ENCODE assay signal across 21 cellular contexts in genomic region chr12:52015393-52016081, GRCh38. TPM values are rescaled to one million over a fixed set of nuclear protein-coding genes. Genes with fewer than 3 reads are reported as not detected.
DNase-seq lines count a peak whose midpoint lies in the region; ATAC-seq, FAIRE-seq and TF ChIP-seq lines count a peak whose summit lies in the region.
"Had no signal": no experiment of that assay in that cellular context is flagged by ENCODE, and none has a peak within 500 bp of the region (broad histone marks: within the 10 kb centered on the region; RNA-seq: fewer than 3 reads in every experiment).

No MANE protein-coding gene starts in this region.

- H3K27ac ChIP-seq in right atrium auricular region (no peak overlapping the region), astrocyte (ENCODE audit: low read depth, low read length) (no peak overlapping the region), tibial nerve (peak overlapping the region in 3 of 4 donors; percentile 13 to 70 (median 70))

- peak overlapping the region; percentile 64 for H3K4me2 ChIP-seq in astrocyte (ENCODE audit: low read length)

- H3K27me3 Mint-ChIP-seq in astrocyte (ENCODE audit: low read depth, unreplicated experiment) (peaks cover 19% of the 10 kb centered on the region), osteocyte (ENCODE audit: unreplicated experiment) (no peaks in the 10 kb centered on the region)
- H3K27me3 Mint-ChIP-seq: activated T-helper 17 cell treated with anti-CD3 and anti-CD28 coated beads, Interleukin-2, amount 50 U/mL, for 72 hours had no signal

- H3K4me3 ChIP-seq in right atrium auricular region, result no peak overlapping the region
- no peak overlapping the region for H3K4me3 ChIP-seq in astrocyte (ENCODE audit: insufficient read depth, low read depth, low read length)
- H3K4me3 ChIP-seq in tibial nerve, result no peak overlapping the region

- no peak for FAIRE-seq in astrocyte (lab: Jason Lieb, UNC)
- FAIRE-seq: A204.1, endometrium had no signal

- no peak overlapping the region for H3K9ac ChIP-seq in astrocyte (ENCODE audit: low read length)

- H3K36me3 ChIP-seq in right atrium auricular region (peaks cover 25% of the 10 kb centered on the region), astrocyte (ENCODE audit: insufficient read depth, low read length) (no peaks in the 10 kb centered on the region), tibial nerve (peaks cover 0 to 44% (median 2%) of the 10 kb centered on the region in 3 donors)

- H3K27me3 ChIP-seq in right atrium auricular region (no peaks in the 10 kb centered on the region), astrocyte (ENCODE audit: insufficient read depth, low read length) (no peaks in the 10 kb centered on the region), tibial nerve (no peaks in the 10 kb centered on the region)

- H3K9me3 ChIP-seq in right atrium auricular region, result no peaks in the 10 kb centered on the region
- no peaks in the 10 kb centered on the region for H3K9me3 ChIP-seq in astrocyte (ENCODE audit: insufficient read depth, low read depth, low read length)
- no peaks in the 10 kb centered on the region for H3K9me3 ChIP-seq in tibial nerve

- 78 to 80% methylated on average over 10 to 14 of the region's 14 CpGs for WGBS in tibial nerve, 2 donors

- intact Hi-C loops in Right ventricle myocardium inferior (cut with DNase I), result no loop called here

- TF ChIP-seq CTCF in right atrium auricular region (IDR thresholded peaks at IDR 0.05) (no peak), astrocyte (IDR thresholded peaks at IDR 0.05; ENCODE audit: insufficient read depth, low read depth, low read length) (no peak), tibial nerve (IDR thresholded peaks at IDR 0.05) (no peak), osteocyte (IDR thresholded peaks at IDR 0.05) (no peak)

- H2AFZ ChIP-seq in astrocyte (ENCODE audit: low read depth, low read length), result no peak overlapping the region

- H3K27ac Mint-ChIP-seq in astrocyte (ENCODE audit: unreplicated experiment) (no peak overlapping the region), osteocyte (ENCODE audit: unreplicated experiment) (no peak overlapping the region)
- H3K27ac Mint-ChIP-seq: progenitor cell of endocrine pancreas, type B pancreatic cell had no signal

- DNase-seq in Right ventricle myocardium inferior (ENCODE audit: missing footprints) (peak; percentile 27), right atrium auricular region (ENCODE audit: low spot score) (no peak), astrocyte (ENCODE audit: low read depth) (no peak), left kidney (ENCODE audit: low read depth, low spot score) (peak; percentile 46), tibial nerve (ENCODE audit: low spot score in 2 of 2) (no peak), osteocyte (ENCODE audit: extremely low spot score, unreplicated experiment) (no peak), kidney glomerular epithelial cell (lab: John Stamatoyannopoulos, UW) (no peak)
- DNase-seq: amniotic stem cell, cerebellar nuclear complex, HCEC 1CT, left ventricle myocardium superior, MM.1S, NCI-H187, NCI-H524 treated with DMSO at 0.1 percent for 48 hours, OCI-M1 had no signal

- H3K4me1 ChIP-seq in right atrium auricular region, result peaks cover 0 to 13% of the 10 kb centered on the region in 2 donors
- H3K4me1 ChIP-seq in astrocyte (ENCODE audit: insufficient read depth, low read length), result peaks cover 9% of the 10 kb centered on the region
- H3K4me1 ChIP-seq in tibial nerve, result peaks cover 0 to 20% (median 10%) of the 10 kb centered on the region in 4 donors

- no peak for TF ChIP-seq POLR2A in tibial nerve (IDR thresholded peaks at IDR 0.05)

- peaks cover 14% of the 10 kb centered on the region for H3K36me3 Mint-ChIP-seq in astrocyte (ENCODE audit: low read depth, unreplicated experiment)
- peaks cover 2% of the 10 kb centered on the region for H3K36me3 Mint-ChIP-seq in osteocyte (ENCODE audit: unreplicated experiment)

- peaks cover 3% of the 10 kb centered on the region for H3K9me3 Mint-ChIP-seq in astrocyte (ENCODE audit: unreplicated experiment)
- H3K9me3 Mint-ChIP-seq in osteocyte (ENCODE audit: unreplicated experiment), result no peaks in the 10 kb centered on the region
- H3K9me3 Mint-ChIP-seq: activated T-helper 17 cell treated with anti-CD3 and anti-CD28 coated beads, Interleukin-2, amount 50 U/mL, for 72 hours; type B pancreatic cell had no signal

- no peak for TF ChIP-seq EP300 in tibial nerve (IDR thresholded peaks at IDR 0.05)

- no peak overlapping the region for H3K4me3 Mint-ChIP-seq in astrocyte (ENCODE audit: unreplicated experiment)
- no peak overlapping the region for H3K4me3 Mint-ChIP-seq in osteocyte (ENCODE audit: unreplicated experiment)
- H3K4me3 Mint-ChIP-seq: activated T-helper 17 cell treated with anti-CD3 and anti-CD28 coated beads, Interleukin-2, amount 50 U/mL, for 72 hours; type B pancreatic cell had no signal

- ATAC-seq in Right ventricle myocardium inferior, result no peak
- no peak for ATAC-seq in HG03095 (IDR thresholded peaks at IDR 0.05; ENCODE audit: unreplicated experiment)
- ATAC-seq: activated T-helper 17 cell treated with anti-CD3 and anti-CD28 coated beads, Interleukin-2, amount 50 U/mL, for 72 hours; left ventricle myocardium superior had no signal

- H4K20me1 ChIP-seq in astrocyte (ENCODE audit: insufficient read depth, low read length), result no peaks in the 10 kb centered on the region

- peaks cover 27% of the 10 kb centered on the region for H3K4me1 Mint-ChIP-seq in astrocyte (ENCODE audit: low read depth, unreplicated experiment)
- peaks cover 11% of the 10 kb centered on the region for H3K4me1 Mint-ChIP-seq in osteocyte (ENCODE audit: unreplicated experiment)

- no peaks in the 10 kb centered on the region for H3K79me2 ChIP-seq in astrocyte (ENCODE audit: insufficient read depth, low read length)

RNA-seq across cellular contexts. Expression of gene TAMALIN, which starts 8.8 kb away (rescaled TPM):
- total RNA-seq in Right ventricle myocardium inferior (20.3 TPM), right atrium auricular region (10 to 100 TPM; 17.6 to 23.2 TPM), astrocyte (9.6 and 12.4 TPM in 2 replicates), tibial nerve (10 to 100 TPM; 30.6 to 54.0 (median 37.8) TPM), osteocyte (22.5 and 25.5 TPM in 2 replicates)

RNA-seq across cellular contexts. Expression of gene NR4A1, which starts 35.7 kb away (rescaled TPM):
- total RNA-seq in Right ventricle myocardium inferior, result 40.6 TPM
- 100 to 1,000 TPM; 150 to 238 TPM for total RNA-seq in right atrium auricular region
- total RNA-seq in astrocyte, result 1.6 and 2.3 TPM in 2 replicates
- total RNA-seq in tibial nerve, result 1,000 to 10,000 TPM in 1 of 4 donors, 100 to 1,000 TPM in 3; 390 to 1,252 (median 718) TPM
- 6.7 and 13.0 TPM in 2 replicates for total RNA-seq in osteocyte

RNA-seq across cellular contexts. Expression of gene ATG101, which starts 54.2 kb away (rescaled TPM):
- total RNA-seq in Right ventricle myocardium inferior (24.9 TPM), right atrium auricular region (10 to 100 TPM; 26.8 to 36.9 TPM), astrocyte (54.2 and 60.4 TPM in 2 replicates), tibial nerve (10 to 100 TPM; 32.6 to 49.6 (median 37.5) TPM), osteocyte (41.7 and 46.1 TPM in 2 replicates)

Comparison
In these comparisons a context has a peak if more than half of its experiments do, and no peak if none do; other contexts are left out.
1. DNase-seq: peak in Right ventricle myocardium inferior (single experiment) and left kidney (single experiment); none in right atrium auricular region (single experiment), astrocyte (single experiment), tibial nerve (0 of 2), osteocyte (single experiment) and kidney glomerular epithelial cell (single experiment).
2. H3K27ac ChIP-seq: peak in tibial nerve (3 of 4); none in right atrium auricular region (0 of 2) and astrocyte (single experiment).